Comparison of ENCODE assay signal across 26 cellular contexts in the genomic region with DNA sequence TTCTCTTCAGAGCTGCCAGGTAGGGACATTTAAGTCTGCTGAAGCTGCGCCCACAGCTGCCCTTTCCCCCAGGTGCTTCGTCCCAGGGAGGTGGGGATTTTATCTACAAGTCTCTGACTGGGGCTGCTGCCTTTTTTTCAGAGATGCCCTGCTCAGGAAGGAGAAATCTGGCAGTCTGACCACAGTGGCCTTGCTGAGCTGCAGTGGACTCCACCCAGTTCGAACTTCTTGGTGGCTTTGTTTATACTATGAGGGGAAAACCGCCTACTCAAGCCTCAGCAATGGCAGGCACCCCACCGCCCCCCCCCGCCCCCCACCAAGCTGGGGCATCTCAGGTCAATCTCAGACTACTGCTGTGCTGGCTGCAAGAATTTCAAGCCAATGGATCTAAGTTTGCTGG.
DNase-seq lines count a peak whose midpoint lies in the region; ATAC-seq and TF ChIP-seq lines count a peak whose summit lies in the region.
"Had no signal": no experiment of that assay in that cellular context is flagged by ENCODE, and none has a peak within 500 bp of the region (broad histone marks: within the 10 kb centered on the region; RNA-seq: fewer than 3 reads in every experiment).

No MANE protein-coding gene starts in this region.

- no peaks in the 10 kb centered on the region for H3K4me1 ChIP-seq in fibroblast of lung (ENCODE audit: control insufficient read depth, extremely low read depth, insufficient read depth, low read length)
- H3K4me1 ChIP-seq in mesendoderm (ENCODE audit: control insufficient read depth, low read depth, low read length): no peaks in the 10 kb centered on the region
- H3K4me1 ChIP-seq: BLaER1 treated with 17β-estradiol and CSF1 and Interleukin-3, amounts not matched to agents 10 nM and 100 nM had no signal

- H3K27ac ChIP-seq in fibroblast of lung (ENCODE audit: insufficient read depth, low read length): no peak overlapping the region
- H3K27ac ChIP-seq in mesendoderm (ENCODE audit: low read depth, low read length): no peak overlapping the region
- H3K27ac ChIP-seq: BLaER1 treated with 17β-estradiol and CSF1 and Interleukin-3, amounts not matched to agents 10 nM and 100 nM; PC-9 had no signal

- H3K4me2 ChIP-seq in fibroblast of lung (ENCODE audit: extremely low read depth, insufficient read depth, low read length) (no peak overlapping the region), mesendoderm (ENCODE audit: low read length) (no peak overlapping the region)
- H3K4me2 ChIP-seq: A549; BLaER1 treated with 17β-estradiol and CSF1 and Interleukin-3, amounts not matched to agents 10 nM and 100 nM; PC-9 had no signal

- DNase-seq in EL (peak; percentile 55), M059J (ENCODE audit: low read depth) (peak; percentile 86), fibroblast of lung (ENCODE audit: low read depth in 2 of 2) (peak; percentile 24 to 52), mesendoderm (no peak), HT-29 (ENCODE audit: low spot score) (no peak), NCI-H1436 treated with DMSO at 0.1 percent for 48 hours (lab: John Stamatoyannopoulos, UW) (no peak)
- DNase-seq in stimulated activated CD4-positive, alpha-beta T cell treated with anti-CD3 and anti-CD28 coated beads, Interleukin-2, amount 100 ng/mL, for 48 hours: no peak
- DNase-seq: AML-193; CD4-positive, alpha-beta T cell; DMS53; GF-D8; H9; Karpas-422; NCI-H1105; NCI-H146; NCI-H1930; NCI-H2107; NCI-H446; NCI-H526; PC-9; RPMI8226; SHP77; T-helper 1 cell had no signal

- H2BK120ac ChIP-seq in mesendoderm (ENCODE audit: low read depth, low read length): no peak overlapping the region

- no peaks in the 10 kb centered on the region for H3K9me3 ChIP-seq in fibroblast of lung (ENCODE audit: control insufficient read depth, insufficient read depth, low read depth, low read length)
- H3K9me3 ChIP-seq: A549 had no signal

- no peak overlapping the region for H3K4ac ChIP-seq in mesendoderm (ENCODE audit: low read depth, low read length)

- H3K27me3 ChIP-seq in fibroblast of lung (ENCODE audit: control insufficient read depth, insufficient read depth, low read length): no peaks in the 10 kb centered on the region
- no peaks in the 10 kb centered on the region for H3K27me3 ChIP-seq in mesendoderm (ENCODE audit: insufficient read depth, low read length, poor library complexity)
- H3K27me3 ChIP-seq: BLaER1 treated with 17β-estradiol and CSF1 and Interleukin-3, amounts not matched to agents 10 nM and 100 nM had no signal

- H3K36me3 ChIP-seq in fibroblast of lung (ENCODE audit: control insufficient read depth, insufficient read depth, low read length) (no peaks in the 10 kb centered on the region), mesendoderm (ENCODE audit: control insufficient read depth, insufficient read depth, low read length) (no peaks in the 10 kb centered on the region)
- H3K36me3 ChIP-seq: BLaER1 treated with 17β-estradiol and CSF1 and Interleukin-3, amounts not matched to agents 10 nM and 100 nM had no signal

- H3K79me1 ChIP-seq in mesendoderm (ENCODE audit: low read length): no peaks in the 10 kb centered on the region

- no peak for ATAC-seq in GM21576 (IDR thresholded peaks at IDR 0.05; ENCODE audit: unreplicated experiment)
- ATAC-seq: A549 had no signal

- TF ChIP-seq CTCF in fibroblast of lung (conservative IDR thresholded peaks at IDR 0.05 in 1 of 2, IDR thresholded peaks at IDR 0.05 in 1 of 2; ENCODE audit: low read depth in 1 of 2, low read length in 2 of 2): no peak

- no CpG with 5 or more reads among the region's 6 CpGs for WGBS in mesendoderm (ENCODE audit: extremely low coverage, insufficient coverage, low lambda C conversion rate)

- no peaks in the 10 kb centered on the region for H4K20me1 ChIP-seq in fibroblast of lung (ENCODE audit: control insufficient read depth, extremely low read depth, insufficient read depth, low read length)
- H4K20me1 ChIP-seq: BLaER1 treated with 17β-estradiol and CSF1 and Interleukin-3, amounts not matched to agents 10 nM and 100 nM had no signal

- no peak overlapping the region for H4K5ac ChIP-seq in mesendoderm (ENCODE audit: low read length)

- H4K8ac ChIP-seq in mesendoderm (ENCODE audit: low read depth, low read length): peak overlapping the region; percentile 76

- H3K4me3 ChIP-seq in fibroblast of lung (replicated peaks in 1 of 4; ENCODE audit: control extremely low read depth in 1 of 4, insufficient read depth in 1 of 4, low read depth in 3 of 4, low read length in 4 of 4) (no peak overlapping the region), mesendoderm (ENCODE audit: low read length) (no peak overlapping the region)
- H3K4me3 ChIP-seq: A549; BLaER1 treated with 17β-estradiol and CSF1 and Interleukin-3, amounts not matched to agents 10 nM and 100 nM; PC-9 had no signal

- no peaks in the 10 kb centered on the region for H3K79me2 ChIP-seq in fibroblast of lung (ENCODE audit: control insufficient read depth, insufficient read depth, low read length)
- H3K79me2 ChIP-seq in mesendoderm (ENCODE audit: control insufficient read depth, insufficient read depth, low read length): no peaks in the 10 kb centered on the region

- H3K56ac ChIP-seq in mesendoderm (ENCODE audit: low read length): peak overlapping the region; percentile 10

- H2AK5ac ChIP-seq in mesendoderm (ENCODE audit: low read length): no peak overlapping the region

- H3K18ac ChIP-seq in mesendoderm (ENCODE audit: low read length): no peak overlapping the region

- no peak overlapping the region for H3K9ac ChIP-seq in fibroblast of lung (ENCODE audit: insufficient read depth, low read length)
- no peak overlapping the region for H3K9ac ChIP-seq in mesendoderm (ENCODE audit: low read length)
- H3K9ac ChIP-seq: BLaER1 treated with 17β-estradiol and CSF1 and Interleukin-3, amounts not matched to agents 10 nM and 100 nM had no signal

- H2AFZ ChIP-seq in fibroblast of lung (ENCODE audit: low read length): no peak overlapping the region
- H2AFZ ChIP-seq: PC-9 had no signal

- H3K23ac ChIP-seq in mesendoderm (ENCODE audit: low read length): no peak overlapping the region

- H2BK5ac ChIP-seq in mesendoderm (ENCODE audit: low read length): no peak overlapping the region

- no peak overlapping the region for H2BK15ac ChIP-seq in mesendoderm (replicated peaks; ENCODE audit: low read depth)

Comparison
In these comparisons a context has a peak if more than half of its experiments do, and no peak if none do; other contexts are left out.
1. DNase-seq: peak in EL (single experiment), M059J (single experiment) and fibroblast of lung (2 of 2); none in mesendoderm (single experiment), stimulated activated CD4-positive, alpha-beta T cell treated with anti-CD3 and anti-CD28 coated beads, Interleukin-2, amount 100 ng/mL, for 48 hours (0 of 2), HT-29 (single experiment) and NCI-H1436 treated with DMSO at 0.1 percent for 48 hours (single experiment).